In genomic region chr15:43133429-43134156, GRCh38 we compare ENCODE assay signal across 8 cellular contexts. TPM values are rescaled to one million over a fixed set of nuclear protein-coding genes. Genes with fewer than 3 reads are reported as not detected.
DNase-seq lines count a peak whose midpoint lies in the region; ATAC-seq and TF ChIP-seq lines count a peak whose summit lies in the region.

Gene TMEM62 (plus strand): TSS chr15:43133586. CDS start chr15:43133803, 217 bp downstream.

- H3K79me1 ChIP-seq in trophoblast cell (ENCODE audit: low read length), result peaks cover 10% of the 10 kb centered on the region

- H3K27me3 ChIP-seq in H7 (ENCODE audit: control insufficient read depth, insufficient read depth, low read length) (peaks cover 15% of the 10 kb centered on the region), heart left ventricle (no peaks in the 10 kb centered on the region), trophoblast cell (ENCODE audit: insufficient read depth, low read length) (no peaks in the 10 kb centered on the region), upper lobe of right lung (no peaks in the 10 kb centered on the region)

- peak within 1 kb of the TSS; percentile 68 for H3K4me2 ChIP-seq in trophoblast cell (ENCODE audit: low read length)

- H3K4me1 ChIP-seq in heart left ventricle (peaks cover 0 to 26% (median 14%) of the 10 kb centered on the region in 12 donors), trophoblast cell (ENCODE audit: control insufficient read depth in 1 of 2, insufficient read depth in 2 of 2, low read length in 2 of 2) (peaks cover 0 to 2% of the 10 kb centered on the region in 2 experiments), upper lobe of right lung (peaks cover 13% of the 10 kb centered on the region)

- peak within 1 kb of the TSS; percentile 89 for H2AFZ ChIP-seq in trophoblast cell (ENCODE audit: insufficient read depth, low read length, poor library complexity)

- ATAC-seq in heart left ventricle, result peak; percentile 89 to 96 (median 96)
- ATAC-seq in upper lobe of right lung, result peak; percentile 97

- H4K12ac ChIP-seq in trophoblast cell (ENCODE audit: low read depth, low read length), result peak within 1 kb of the TSS; percentile 94

- peaks cover 1% of the 10 kb centered on the region for H3K36me3 ChIP-seq in H7 (replicated peaks; ENCODE audit: control insufficient read depth, insufficient read depth, low read length)
- H3K36me3 ChIP-seq in heart left ventricle, result peaks cover 0 to 36% (median 27%) of the 10 kb centered on the region in 9 donors
- peaks cover 9 to 12% of the 10 kb centered on the region in 2 experiments for H3K36me3 ChIP-seq in trophoblast cell (ENCODE audit: control insufficient read depth in 1 of 2, insufficient read depth in 2 of 2, low read length in 2 of 2)
- H3K36me3 ChIP-seq in upper lobe of right lung, result peaks cover 20% of the 10 kb centered on the region

- intact Hi-C loops in heart left ventricle (cut with DNase I) (loop anchor here in 2 of 10 donors (1.0 to 2.0 kb wide), 2 partner anchors 27 kb away; partner anchors contain the start of gene UBR1 (in 2 of the 2)), upper lobe of right lung (cut with DNase I) (no loop called here)

- H2BK5ac ChIP-seq in trophoblast cell (ENCODE audit: low read depth, low read length, poor library complexity), result peak within 1 kb of the TSS; percentile 57

- peak; percentile 98 for TF ChIP-seq POLR2A in GM10847 (IDR thresholded peaks at IDR 0.05; ENCODE audit: extremely low read depth, insufficient read length)
- TF ChIP-seq POLR2A in heart left ventricle (IDR thresholded peaks at IDR 0.05), result peak in 1 of 2 donors; percentile 70

- peak within 1 kb of the TSS; percentile 82 for H3K14ac ChIP-seq in trophoblast cell (ENCODE audit: low read length)

- H3K18ac ChIP-seq in trophoblast cell (ENCODE audit: low read length), result peak within 1 kb of the TSS; percentile 65

- peak; percentile 88 for DNase-seq in H7
- DNase-seq in M059J (ENCODE audit: low read depth), result peak; percentile 79
- peak; percentile 31 for DNase-seq in T follicular helper cell (ENCODE audit: low read depth)
- peak; percentile 87 to 91 (median 90) for DNase-seq in heart left ventricle
- peak; percentile 87 to 91 for DNase-seq in trophoblast cell
- DNase-seq in upper lobe of right lung, result peak; percentile 95

- H3K23ac ChIP-seq in trophoblast cell (ENCODE audit: low read length), result no peak within 1 kb of the TSS

- H3K9ac ChIP-seq in trophoblast cell (ENCODE audit: low read length), result peak within 1 kb of the TSS; percentile 30

- H3K27ac ChIP-seq in adipose tissue (ENCODE audit: low read depth, low read length) (no peak within 1 kb of the TSS), heart left ventricle (peak within 1 kb of the TSS; percentile 53 to 89 (median 85)), trophoblast cell (ENCODE audit: low read depth, low read length) (peak within 1 kb of the TSS; percentile 55), upper lobe of right lung (peak within 1 kb of the TSS; percentile 86)

- H4K8ac ChIP-seq in trophoblast cell (ENCODE audit: low read depth, low read length), result peak within 1 kb of the TSS; percentile 87

- H3K79me2 ChIP-seq in trophoblast cell (ENCODE audit: control insufficient read depth, insufficient read depth, low read length, poor library complexity), result peaks cover 7% of the 10 kb centered on the region

- peak within 1 kb of the TSS; percentile 74 for H3K4ac ChIP-seq in trophoblast cell (ENCODE audit: low read depth, low read length)

- no peak within 1 kb of the TSS for H2AK5ac ChIP-seq in trophoblast cell (ENCODE audit: low read length)

- peak within 1 kb of the TSS; percentile 86 for H4K91ac ChIP-seq in trophoblast cell (ENCODE audit: low read depth, low read length)

- no peak within 1 kb of the TSS for H2BK12ac ChIP-seq in trophoblast cell (ENCODE audit: low read length)

- peak within 1 kb of the TSS; percentile 39 for H2BK120ac ChIP-seq in trophoblast cell (ENCODE audit: insufficient read depth, low read length, poor library complexity)

- 0 to 1% (median 1%) methylated on average over 65 to 66 of the region's 66 CpGs for WGBS in adipose tissue, 3 donors
- WGBS in heart left ventricle, 4 donors, result 0 to 1% (median 0%) methylated on average over 42 to 66 of the region's 66 CpGs
- no CpG with 5 or more reads among the region's 66 CpGs for WGBS in trophoblast cell (ENCODE audit: extremely low coverage, insufficient coverage, insufficient read length)

- H3K9me3 ChIP-seq in heart left ventricle, result peaks cover 0 to 4% (median 0%) of the 10 kb centered on the region in 12 donors
- peaks cover 1% of the 10 kb centered on the region for H3K9me3 ChIP-seq in trophoblast cell (ENCODE audit: insufficient read depth, low read depth, low read length)
- no peaks in the 10 kb centered on the region for H3K9me3 ChIP-seq in upper lobe of right lung

- TF ChIP-seq CTCF in heart left ventricle (IDR thresholded peaks at IDR 0.05) (peak in 2 of 12 donors; percentile 7 to 13), upper lobe of right lung (IDR thresholded peaks at IDR 0.05) (peak; percentile 4)

- H3K4me3 ChIP-seq in H7 (ENCODE audit: insufficient read depth, low read depth, low read length) (peak within 1 kb of the TSS; percentile 74), heart left ventricle (peak within 1 kb of the TSS; percentile 65 to 95 (median 82)), trophoblast cell (ENCODE audit: low read depth, low read length) (peak within 1 kb of the TSS; percentile 79), upper lobe of right lung (peak within 1 kb of the TSS; percentile 76)

RNA-seq across cellular contexts. Expression of gene TMEM62, which starts in this region (rescaled TPM):
- 1.8 and 4.8 TPM in 2 replicates for total RNA-seq in H7 (2014; rRNA removed; shearing (Covaris generic))
- 32.7 and 35.8 TPM in 2 replicates for total RNA-seq in M059J (2014; rRNA removed; shearing (Covaris generic))
- 10 to 100 TPM in 2 of 3 donors, 1 to 10 TPM in 1; 8.2 to 25.3 (median 10.3) TPM for polyA plus RNA-seq in adipose tissue
- total RNA-seq in heart left ventricle, result 10 to 100 TPM in 6 of 9 donors, 1 to 10 TPM in 3; 8.5 to 18.5 (median 12.8) TPM
- 10 to 100 TPM in 1 of 2 donors, 1 to 10 TPM in 1; 8.2 to 15.8 TPM for polyA plus RNA-seq in heart left ventricle
- 27.8 and 29.5 TPM in 2 replicates for polyA plus RNA-seq in trophoblast cell (2013)
- total RNA-seq in upper lobe of right lung, result 28.1 TPM

Comparison
In these comparisons a context has a peak if more than half of its experiments do, and no peak if none do; other contexts are left out.
1. DNase-seq: peak in every context shown above with its lines; median percentile 95 in upper lobe of right lung; 90 in heart left ventricle; 89 in trophoblast cell; 88 in H7; 79 in M059J; 31 in T follicular helper cell.